ENCODE assay signal across 1 cellular context in the genomic region with DNA sequence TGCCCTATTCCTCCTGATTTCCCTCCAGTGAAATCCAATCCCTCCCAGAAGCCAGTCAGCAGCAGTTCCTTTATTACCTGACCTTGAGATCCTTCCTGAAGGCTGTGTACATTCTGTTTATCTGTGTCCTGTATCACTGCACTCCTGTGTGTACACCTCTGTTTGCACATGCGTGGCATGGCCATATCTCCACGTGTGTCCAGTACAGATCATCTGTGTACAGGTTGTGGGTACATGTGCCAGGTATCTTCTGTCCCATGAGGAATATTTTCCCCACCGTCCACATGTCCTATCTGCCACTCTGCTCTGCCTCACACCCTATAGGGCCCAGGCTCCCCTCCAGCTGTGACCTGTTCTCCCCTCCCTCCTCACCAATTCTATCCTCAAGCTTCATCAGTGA.
TF ChIP-seq lines count a peak whose summit lies in the region.

No MANE protein-coding gene starts in this region.

TF ChIP-seq in HepG2, 621 proteins besides CTCF, POLR2A, EP300 and RAD21:
- TF ChIP-seq ZNF619 (CRISPR knock-in tag; IDR thresholded peaks at IDR 0.05) (no peak), ZBTB40 (IDR thresholded peaks at IDR 0.05) (no peak), ZBTB40 (CRISPR knock-in tag; IDR thresholded peaks at IDR 0.05) (no peak), REXO4 (CRISPR knock-in tag; IDR thresholded peaks at IDR 0.05; ENCODE audit: borderline replicate concordance) (no peak), HNF4G (IDR thresholded peaks at IDR 0.05; ENCODE audit: borderline replicate concordance, low read depth, low read length) (no peak), HNF4G (CRISPR knock-in tag; IDR thresholded peaks at IDR 0.05; ENCODE audit: borderline replicate concordance, low read depth) (no peak), ZFX (CRISPR knock-in tag; IDR thresholded peaks at IDR 0.05; ENCODE audit: low read depth) (no peak), POLR2G (IDR thresholded peaks at IDR 0.05; ENCODE audit: low read depth, low read length) (no peak), SUZ12 (IDR thresholded peaks at IDR 0.05; ENCODE audit: low read depth, low read length) (no peak), ZNF576 (CRISPR knock-in tag; IDR thresholded peaks at IDR 0.05) (no peak), DRAP1 (CRISPR knock-in tag; IDR thresholded peaks at IDR 0.05) (no peak), MZF1 (CRISPR knock-in tag; IDR thresholded peaks at IDR 0.05; ENCODE audit: borderline replicate concordance) (no peak)
- TF ChIP-seq, protein P1, sequence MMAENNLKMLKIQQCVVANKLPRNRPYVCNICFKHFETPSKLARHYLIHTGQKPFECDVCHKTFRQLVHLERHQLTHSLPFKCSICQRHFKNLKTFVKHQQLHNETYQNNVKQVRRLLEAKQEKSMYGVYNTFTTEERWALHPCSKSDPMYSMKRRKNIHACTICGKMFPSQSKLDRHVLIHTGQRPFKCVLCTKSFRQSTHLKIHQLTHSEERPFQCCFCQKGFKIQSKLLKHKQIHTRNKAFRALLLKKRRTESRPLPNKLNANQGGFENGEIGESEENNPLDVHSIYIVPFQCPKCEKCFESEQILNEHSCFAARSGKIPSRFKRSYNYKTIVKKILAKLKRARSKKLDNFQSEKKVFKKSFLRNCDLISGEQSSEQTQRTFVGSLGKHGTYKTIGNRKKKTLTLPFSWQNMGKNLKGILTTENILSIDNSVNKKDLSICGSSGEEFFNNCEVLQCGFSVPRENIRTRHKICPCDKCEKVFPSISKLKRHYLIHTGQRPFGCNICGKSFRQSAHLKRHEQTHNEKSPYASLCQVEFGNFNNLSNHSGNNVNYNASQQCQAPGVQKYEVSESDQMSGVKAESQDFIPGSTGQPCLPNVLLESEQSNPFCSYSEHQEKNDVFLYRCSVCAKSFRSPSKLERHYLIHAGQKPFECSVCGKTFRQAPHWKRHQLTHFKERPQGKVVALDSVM (CRISPR knock-in tag; IDR thresholded peaks at IDR 0.05), result no peak
TF ChIP-seq in HepG2: peak in this region for 0.
